Comparison of ENCODE assay signal across 28 cellular contexts in the genomic region with DNA sequence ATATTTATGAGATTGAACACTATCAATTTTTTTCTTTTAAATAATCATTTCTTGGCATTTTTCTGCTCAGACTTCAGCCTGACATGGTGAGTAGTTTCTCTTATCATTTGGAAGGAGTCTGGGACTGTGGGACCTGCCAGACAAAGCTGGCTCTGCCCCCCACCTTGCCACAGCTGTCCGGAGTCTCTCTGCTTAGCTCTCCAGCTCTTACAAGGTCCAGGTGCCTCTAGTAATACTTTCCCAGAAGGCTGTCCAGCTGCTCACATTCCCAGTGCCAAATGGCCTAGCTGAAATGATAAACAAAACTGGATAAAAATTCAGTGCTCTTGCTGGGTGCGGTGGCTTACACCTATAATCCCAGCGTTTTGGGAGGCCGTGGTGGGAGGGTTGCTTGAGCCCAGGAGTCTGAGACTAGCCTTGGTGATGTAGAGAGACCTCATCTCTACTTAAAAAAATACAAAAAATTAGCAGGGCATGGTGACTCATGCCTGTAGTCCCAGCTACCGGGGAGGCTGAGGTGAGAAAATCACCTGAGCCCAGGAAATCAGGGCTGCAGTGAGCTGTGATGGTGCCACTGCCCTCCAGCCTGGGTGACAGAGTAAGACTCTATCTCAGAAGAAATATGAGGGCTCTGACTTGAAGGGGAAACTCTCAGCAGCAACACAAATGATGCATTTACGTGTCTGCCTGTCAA.
"Had no signal": no experiment of that assay in that cellular context is flagged by ENCODE, and none has a peak within 500 bp of the region (broad histone marks: within the 10 kb centered on the region; RNA-seq: fewer than 3 reads in every experiment).

No MANE protein-coding gene starts in this region.

- H3K4me1 ChIP-seq: adrenal gland, breast epithelium, SJSA1 had no signal

- ATAC-seq: activated CD8-positive, alpha-beta T cell treated with anti-CD3 and anti-CD28 coated beads, Interleukin-2, amount 10 ng/mL, durations not matched to agents 7 days and 5 days; PC-3; SK-N-SH treated with all-trans-retinoic acid at 6 μM for 48 hours; WTC11 had no signal

- H3K9me3 ChIP-seq: adrenal gland, breast epithelium, SJSA1 had no signal

- DNase-seq: activated CD4-positive, alpha-beta T cell treated with anti-CD3 and anti-CD28 coated beads for 48 hours; activated CD4-positive, alpha-beta T cell treated with anti-CD3 and anti-CD28 coated beads, Interleukin-2, amount 50 U/mL, for 4 hours; activated CD4-positive, CD25-positive, alpha-beta regulatory T cell treated with anti-CD3 and anti-CD28 coated beads, Interleukin-2, amount 50 U/mL, for 72 hours; activated CD8-positive, alpha-beta memory T cell treated with anti-CD3 and anti-CD28 coated beads, Interleukin-2, amount 50 U/mL, for 48 hours; activated CD8-positive, alpha-beta T cell treated with anti-CD3 and anti-CD28 coated beads, Interleukin-2, amount 10 ng/mL, durations not matched to agents 7 days and 5 days; activated naive CD4-positive, alpha-beta T cell treated with anti-CD3 and anti-CD28 coated beads, Interleukin-2, amount 50 U/mL, for 16 hours; activated naive CD8-positive, alpha-beta T cell treated with anti-CD3 and anti-CD28 coated beads, Interleukin-2, amount 10 ng/mL, durations not matched to agents 7 days and 5 days; activated T-cell treated with anti-CD3 and anti-CD28 coated beads, Interleukin-2, amount 50 U/mL, for 1 hour; adrenal gland; anterior cingulate cortex; central memory CD4-positive, alpha-beta T cell; IMR-90; Kasumi-1; KBM-7; NCI-H1048; NCI-H1694; NCI-H2029; NCI-H2107; NCI-H446; NCI-H526; NCI-H774; PC-3; SHP77; SW 1271 had no signal

- H3K4me3 ChIP-seq: adrenal gland, breast epithelium, SJSA1 had no signal

- H3K27me3 ChIP-seq: adrenal gland, breast epithelium had no signal

- H3K36me3 ChIP-seq: adrenal gland, breast epithelium, SJSA1 had no signal

- H3K27ac ChIP-seq: adrenal gland, breast epithelium, SJSA1 had no signal
